8 cellular contexts compared by ENCODE assay signal in genomic region chr1:22641906-22642636, GRCh38. TPM values are rescaled to one million over a fixed set of nuclear protein-coding genes. Genes with fewer than 3 reads are reported as not detected.
A peak's percentile ranks its signal among the peaks of the same experiment; 100 is the strongest.
DNase-seq lines count a peak whose midpoint lies in the region; ATAC-seq and TF ChIP-seq lines count a peak whose summit lies in the region.

No MANE protein-coding gene starts in this region.

- no peak overlapping the region for H3K4me3 Mint-ChIP-seq in CD4-positive, alpha-beta T cell

- H3K27ac ChIP-seq in CD4-positive, alpha-beta T cell (ENCODE audit: low read depth, low read length): no peak overlapping the region
- H3K27ac ChIP-seq in thyroid gland: no peak overlapping the region

- no peaks in the 10 kb centered on the region for H3K4me1 Mint-ChIP-seq in CD4-positive, alpha-beta T cell (ENCODE audit: low read depth)

- no peak overlapping the region for H3K27ac Mint-ChIP-seq in CD4-positive, alpha-beta T cell

- peak; percentile 74 for TF ChIP-seq CTCF in CD4-positive, alpha-beta T cell (IDR thresholded peaks at IDR 0.05)
- TF ChIP-seq CTCF in foreskin fibroblast (IDR thresholded peaks at IDR 0.05; ENCODE audit: low read depth, low read length): peak; percentile 95
- TF ChIP-seq CTCF in omental fat pad (IDR thresholded peaks at IDR 0.05): peak in 1 of 3 donors; percentile 81
- TF ChIP-seq CTCF in thyroid gland (IDR thresholded peaks at IDR 0.05): peak; percentile 78 to 97 (median 88)

- no peaks in the 10 kb centered on the region for H3K36me3 ChIP-seq in thyroid gland

- intact Hi-C loops in CD4-positive, alpha-beta T cell (cut with DNase I, micrococcal nuclease): loop anchor here (1.0 to 2.0 kb wide), 4 partner anchors 222 to 537 kb away; no protein-coding TSS in a partner anchor
- intact Hi-C loops in thyroid gland (cut with DNase I): loop anchor here (1.0 to 10.0 kb wide), 4 partner anchors 221 to 637 kb away; partner anchors contain the start of gene CELA3A

- POLR2A ChIA-PET in CD4-positive, alpha-beta T cell (lab: Charles Lee): no interaction called here

- no peak for TF ChIP-seq POLR2A in thyroid gland (IDR thresholded peaks at IDR 0.05)

- H3K9me3 Mint-ChIP-seq in CD4-positive, alpha-beta T cell: no peaks in the 10 kb centered on the region

- peaks cover 30% of the 10 kb centered on the region for H3K27me3 Mint-ChIP-seq in CD4-positive, alpha-beta T cell

- peaks cover 0 to 4% of the 10 kb centered on the region in 2 donors for H3K4me1 ChIP-seq in thyroid gland

- DNase-seq in CD4-positive, alpha-beta T cell: peak; percentile 41 to 77 (median 58)
- DNase-seq in HPDE6-E6E7 (ENCODE audit: extremely low spot score): peak; percentile 63
- DNase-seq in RPMI7951 (ENCODE audit: low read depth): peak; percentile 35
- DNase-seq in activated effector memory CD4-positive, alpha-beta T cell treated with Interleukin-2 at 50 U/mL for 16 hours: peak; percentile 49
- DNase-seq in foreskin fibroblast: peak; percentile 36 to 82
- peak; percentile 65 for DNase-seq in omental fat pad (ENCODE audit: low spot score)
- peak; percentile 76 to 79 for DNase-seq in thyroid gland

- H3K9me3 ChIP-seq in CD4-positive, alpha-beta T cell (ENCODE audit: control insufficient read depth, low read length): no peaks in the 10 kb centered on the region
- no peaks in the 10 kb centered on the region for H3K9me3 ChIP-seq in thyroid gland

- ATAC-seq in CD4-positive, alpha-beta T cell (ENCODE audit: poor library complexity): peak; percentile 81
- ATAC-seq in omental fat pad (ENCODE audit: low FRiP score) (peak; percentile 55), GM21786 (IDR thresholded peaks at IDR 0.05; ENCODE audit: unreplicated experiment) (no peak)

- H3K27me3 ChIP-seq in CD4-positive, alpha-beta T cell (ENCODE audit: control insufficient read depth, insufficient read depth, low read length): peaks cover 20% of the 10 kb centered on the region
- no peaks in the 10 kb centered on the region for H3K27me3 ChIP-seq in thyroid gland

- H3K4me3 ChIP-seq in foreskin fibroblast (ENCODE audit: low read depth in 1 of 2, low read length in 2 of 2) (no peak overlapping the region), thyroid gland (replicated peaks in 1 of 3) (no peak overlapping the region)

- WGBS in thyroid gland, 2 donors: 11 to 13% methylated on average over 13 to 18 of the region's 18 CpGs

- CTCF ChIA-PET in CD4-positive, alpha-beta T cell (lab: Charles Lee): interaction anchor here (0.8 kb wide), 1 partner anchor 222 kb away, joined by 7 read pairs; no protein-coding TSS in a partner anchor

- no peaks in the 10 kb centered on the region for H3K36me3 Mint-ChIP-seq in CD4-positive, alpha-beta T cell (ENCODE audit: low read depth)

RNA-seq across cellular contexts. Expression of gene C1QC, which starts 1.4 kb away (rescaled TPM):
- total RNA-seq in CD4-positive, alpha-beta T cell: not detected
- total RNA-seq in RPMI7951 (2014; rRNA removed; shearing (Covaris generic)): not detected in 2 replicates
- total RNA-seq in omental fat pad: 100 to 1,000 TPM; 224 to 461 (median 398) TPM
- 100 to 1,000 TPM in 1 of 4 donors, 10 to 100 TPM in 3; 36.0 to 111 (median 69.5) TPM for total RNA-seq in thyroid gland

RNA-seq across cellular contexts. Expression of gene C1QA, which starts 5.6 kb away (rescaled TPM):
- not detected for total RNA-seq in CD4-positive, alpha-beta T cell
- total RNA-seq in RPMI7951 (2014; rRNA removed; shearing (Covaris generic)): not detected in 2 replicates
- 100 to 1,000 TPM; 273 to 435 (median 364) TPM for total RNA-seq in omental fat pad
- total RNA-seq in thyroid gland: 100 to 1,000 TPM in 1 of 4 donors, 10 to 100 TPM in 3; 38.9 to 120 (median 65.3) TPM

RNA-seq across cellular contexts. Expression of gene C1QB, which starts 11.0 kb away (rescaled TPM):
- total RNA-seq in CD4-positive, alpha-beta T cell: not detected
- not detected in 2 replicates for total RNA-seq in RPMI7951 (2014; rRNA removed; shearing (Covaris generic))
- total RNA-seq in omental fat pad (1,000 to 10,000 TPM in 1 of 4 donors, 100 to 1,000 TPM in 3; 692 to 1,052 (median 953) TPM), thyroid gland (100 to 1,000 TPM in 3 of 4 donors, 10 to 100 TPM in 1; 83.4 to 258 (median 146) TPM)

Comparison
In these comparisons a context has a peak if more than half of its experiments do, and no peak if none do; other contexts are left out.
1. RNA of gene C1QC, which starts 1.4 kb away (total RNA-seq): 224 to 461 TPM in omental fat pad and 36.0 to 111 TPM in thyroid gland; not detected in CD4-positive, alpha-beta T cell and not detected in RPMI7951; every median in the first group is over 10 times any median in the second.
2. RNA of gene C1QA, which starts 5.6 kb away (total RNA-seq): 273 to 435 TPM in omental fat pad and 38.9 to 120 TPM in thyroid gland; not detected in CD4-positive, alpha-beta T cell and not detected in RPMI7951; every median in the first group is over 10 times any median in the second.
3. RNA of gene C1QB, which starts 11.0 kb away (total RNA-seq): 692 to 1,052 TPM in omental fat pad and 83.4 to 258 TPM in thyroid gland; not detected in CD4-positive, alpha-beta T cell and not detected in RPMI7951; every median in the first group is over 10 times any median in the second.
4. Peak in every context shown above with its lines, with median percentiles within 50 percentile points of each other: DNase-seq.